8 cellular contexts compared by ENCODE assay signal in the genomic region with DNA sequence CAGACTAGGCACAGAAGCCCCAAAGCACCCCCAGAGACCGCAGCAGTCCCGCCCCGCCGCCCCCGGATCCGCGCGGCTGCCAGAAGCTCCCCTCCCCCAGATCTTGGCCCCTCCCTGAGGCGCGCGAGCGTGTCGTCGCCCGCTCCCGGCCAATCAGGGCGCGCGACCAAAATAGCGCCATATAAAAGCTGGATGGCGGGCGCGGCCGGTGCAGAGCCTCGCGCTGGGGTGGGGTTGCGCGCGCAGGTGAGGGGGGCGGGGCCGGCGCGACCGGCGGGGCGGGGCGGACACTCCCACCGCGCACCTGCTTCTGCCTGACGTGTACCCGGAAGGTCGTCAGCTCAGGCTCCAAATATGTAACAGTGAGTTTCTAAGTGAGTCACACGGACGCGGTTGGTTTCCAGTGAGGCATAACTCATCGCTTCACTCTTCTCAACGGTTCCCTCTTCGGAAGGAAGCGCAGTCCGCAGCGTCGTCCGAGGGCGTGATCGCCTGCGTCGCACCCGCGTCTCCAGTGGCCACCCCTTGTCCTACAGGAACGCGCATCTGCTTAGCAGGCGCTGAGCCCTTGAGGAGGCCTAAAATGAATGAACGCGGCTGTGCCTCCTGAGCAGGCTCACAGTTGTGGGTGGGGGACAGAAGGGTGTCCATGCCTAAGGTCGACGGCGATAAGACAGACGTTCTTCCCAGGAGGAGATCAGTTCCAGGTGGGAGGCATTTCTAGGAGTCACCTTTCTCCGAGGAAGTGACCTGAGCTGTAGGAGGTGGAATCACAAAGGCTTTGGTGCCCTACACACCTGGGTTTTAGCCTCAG. TPM values are rescaled to one million over a fixed set of nuclear protein-coding genes. Genes with fewer than 3 reads are reported as not detected.
DNase-seq lines count a peak whose midpoint lies in the region; ATAC-seq lines count a peak whose summit lies in the region.

No MANE protein-coding gene starts in this region.

- intact Hi-C loops in right cardiac atrium (cut with DNase I), result no loop called here

- DNase-seq in NCI-H1417 treated with DMSO at 0.1 percent for 48 hours (lab: John Stamatoyannopoulos, UW) (peak; percentile 94), T-helper 1 cell (peak; percentile 95 to 99 (median 97)), amygdala (lab: John Stamatoyannopoulos, UW) (peak in 52 of 56 donors; percentile 4 to 84 (median 50)), right cardiac atrium (peak; percentile 90 to 96 (median 95)), superior temporal gyrus (ENCODE audit: extremely low spot score) (no peak)

- H3K27ac ChIP-seq in right cardiac atrium (ENCODE audit: low read length) (peak overlapping the region; percentile 95), rectal smooth muscle tissue (ENCODE audit: low read depth, low read length) (peak overlapping the region; percentile 67)

- 4% methylated on average over 69 of the region's 69 CpGs for WGBS in right cardiac atrium

- H3K4me3 ChIP-seq in right cardiac atrium (ENCODE audit: low read length), result peak overlapping the region; percentile 44
- H3K4me3 ChIP-seq in rectal smooth muscle tissue (ENCODE audit: low read length), result peak overlapping the region; percentile 82

- peak overlapping the region; percentile 75 for H3K9ac ChIP-seq in rectal smooth muscle tissue (ENCODE audit: low read length)

- peaks cover 2% of the 10 kb centered on the region for H3K4me1 ChIP-seq in right cardiac atrium (ENCODE audit: control insufficient read depth, insufficient read depth, low read length)
- H3K4me1 ChIP-seq in rectal smooth muscle tissue (ENCODE audit: control insufficient read depth, insufficient read depth, low read length), result no peaks in the 10 kb centered on the region

- ATAC-seq in GM18498 (IDR thresholded peaks at IDR 0.05; ENCODE audit: unreplicated experiment), result peak; percentile 95
- ATAC-seq in HG02798 (IDR thresholded peaks at IDR 0.05; ENCODE audit: poor library complexity, unreplicated experiment), result peak; percentile 94
- peak; percentile 96 for ATAC-seq in right cardiac atrium

- no peaks in the 10 kb centered on the region for H3K36me3 ChIP-seq in rectal smooth muscle tissue (ENCODE audit: control insufficient read depth, insufficient read depth, low read length)

- no peaks in the 10 kb centered on the region for H3K9me3 ChIP-seq in right cardiac atrium (ENCODE audit: control insufficient read depth, low read length)

- no peaks in the 10 kb centered on the region for H3K27me3 ChIP-seq in right cardiac atrium (ENCODE audit: control insufficient read depth, insufficient read depth)
- no peaks in the 10 kb centered on the region for H3K27me3 ChIP-seq in rectal smooth muscle tissue (ENCODE audit: control insufficient read depth, insufficient read depth, low read length)

RNA-seq across cellular contexts. Expression of gene EZR, which starts 50.6 kb away (rescaled TPM):
- 100 to 1,000 TPM; 192 to 261 (median 244) TPM for total RNA-seq in right cardiac atrium
- 178 TPM for polyA plus RNA-seq in right cardiac atrium
